21 cellular contexts compared by ENCODE assay signal in genomic region chr2:178908810-178909209, GRCh38.
"Had no signal": no experiment of that assay in that cellular context is flagged by ENCODE, and none has a peak within 500 bp of the region (broad histone marks: within the 10 kb centered on the region; RNA-seq: fewer than 3 reads in every experiment).

No MANE protein-coding gene starts in this region.

- H3K4me3 ChIP-seq: dorsolateral prefrontal cortex, pancreas, transverse colon, vagina had no signal

- ATAC-seq: left lobe of liver; naive thymus-derived CD8-positive, alpha-beta T cell; pancreas had no signal

- H3K27ac ChIP-seq: pancreas, transverse colon, vagina had no signal

- H3K9me3 ChIP-seq: pancreas, transverse colon, vagina had no signal

- H3K4me1 ChIP-seq: transverse colon, vagina had no signal

- H3K36me3 ChIP-seq: pancreas, transverse colon, vagina had no signal

- DNase-seq: activated CD4-positive, alpha-beta T cell treated with anti-CD3 and anti-CD28 coated beads for 1 hour; activated CD4-positive, alpha-beta T cell treated with anti-CD3 and anti-CD28 coated beads, Interleukin-2, amount 50 U/mL, for 4 hours; activated naive CD4-positive, alpha-beta T cell treated with anti-CD3 and anti-CD28 coated beads, Interleukin-2, amount 10 ng/mL, durations not matched to agents 7 days and 5 days; activated T-cell treated with anti-CD3 and anti-CD28 coated beads, Interleukin-2, amount 50 U/mL, for 1 hour; dorsolateral prefrontal cortex; endodermal cell; erythroblast; hippocampal formation; mammary epithelial cell; naive thymus-derived CD8-positive, alpha-beta T cell; pancreas; retina; small intestine; stimulated activated CD4-positive, alpha-beta T cell treated with anti-CD3 and anti-CD28 coated beads, Interleukin-4, amount 100 ng/mL, for 4 hours; stimulated activated CD8-positive, alpha-beta memory T cell treated with anti-CD3 and anti-CD28 coated beads, Interleukin-4, amount 100 ng/mL, for 48 hours; stimulated activated naive CD4-positive, alpha-beta T cell treated with Interleukin-2 at 50 U/mL for 16 hours; substantia nigra; T1000; transverse colon had no signal

- H3K27me3 ChIP-seq: dorsolateral prefrontal cortex, pancreas, transverse colon, vagina had no signal
